ENCODE assay signal across 29 cellular contexts in the genomic region with DNA sequence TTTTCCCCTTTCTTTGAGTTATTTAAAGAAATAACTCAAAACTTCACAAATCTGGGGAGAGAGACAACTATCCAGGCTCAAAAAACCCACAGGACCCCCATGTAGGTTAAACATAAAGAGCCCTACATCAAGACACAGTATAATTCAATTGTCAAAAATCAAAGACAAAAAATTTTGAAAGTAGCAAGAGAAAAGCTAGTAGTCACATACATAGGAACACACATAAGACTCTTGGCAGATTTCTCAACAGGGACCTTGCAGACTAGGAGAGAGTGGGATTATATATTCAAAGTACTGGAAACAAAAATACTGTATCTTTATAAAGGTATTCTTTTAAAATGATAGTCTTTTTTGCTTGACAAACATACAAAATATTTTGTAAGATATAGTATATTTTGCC.
"Had no signal": no experiment of that assay in that cellular context is flagged by ENCODE, and none has a peak within 500 bp of the region (broad histone marks: within the 10 kb centered on the region; RNA-seq: fewer than 3 reads in every experiment).

No MANE protein-coding gene starts in this region.

- H3K9me3 ChIP-seq: testis had no signal

- H3K27ac Mint-ChIP-seq: stimulated activated effector memory CD8-positive, alpha-beta T cell treated with anti-CD3 and anti-CD28 coated beads, Interleukin-12 subunit alpha, Interleukin-12 subunit beta, amount 100 ng/mL, for 72 hours; stimulated activated memory B cell treated with anti-CD40 and anti-IgM and Interleukin-4, amounts not matched to agents 10 μg/mL and 1 μg/mL and 100 μg/mL, for 72 hours; stimulated activated naive B cell treated with anti-CD40 and anti-IgM and Interleukin-4, amounts not matched to agents 10 μg/mL and 1 μg/mL and 100 μg/mL, for 72 hours; stimulated activated naive CD8-positive, alpha-beta T cell treated with anti-CD3 and anti-CD28 coated beads, Interleukin-15, amount 100 ng/mL, for 72 hours; stimulated activated naive CD8-positive, alpha-beta T cell treated with anti-CD3 and anti-CD28 coated beads, Interleukin-15, Interleukin-2, amounts not matched to agents 100 ng/mL and 50 ng/mL, for 24 hours; type B pancreatic cell had no signal

- H3K36me3 Mint-ChIP-seq: stimulated activated effector memory CD8-positive, alpha-beta T cell treated with anti-CD3 and anti-CD28 coated beads, Interleukin-12 subunit alpha, Interleukin-12 subunit beta, amount 100 ng/mL, for 72 hours; stimulated activated memory B cell treated with anti-CD40 and anti-IgM and Interleukin-4, amounts not matched to agents 10 μg/mL and 1 μg/mL and 100 μg/mL, for 72 hours; stimulated activated naive B cell treated with anti-CD40 and anti-IgM and Interleukin-4, amounts not matched to agents 10 μg/mL and 1 μg/mL and 100 μg/mL, for 72 hours; type B pancreatic cell had no signal

- H3K27ac ChIP-seq: stomach, suprapubic skin, testis, thoracic aorta, thyroid gland, tibial artery, tibial nerve, transverse colon, upper lobe of left lung, upper lobe of right lung, uterus, vagina had no signal

- H3K9me3 Mint-ChIP-seq: type B pancreatic cell had no signal

- FAIRE-seq: urothelium cell line had no signal

- H3K27me3 ChIP-seq: stomach, suprapubic skin, testis, thyroid gland, tibial artery, tibial nerve, transverse colon, upper lobe of left lung, upper lobe of right lung, uterus, vagina had no signal

- H3K4me1 ChIP-seq: stomach, suprapubic skin, testis, thyroid gland, transverse colon, upper lobe of left lung, upper lobe of right lung, uterus, vagina had no signal

- H3K4me1 Mint-ChIP-seq: stimulated activated effector memory CD8-positive, alpha-beta T cell treated with anti-CD3 and anti-CD28 coated beads, Interleukin-12 subunit alpha, Interleukin-12 subunit beta, amount 100 ng/mL, for 72 hours; stimulated activated memory B cell treated with anti-CD40 and anti-IgM and Interleukin-4, amounts not matched to agents 10 μg/mL and 1 μg/mL and 100 μg/mL, for 72 hours; stimulated activated naive B cell treated with anti-CD40 and anti-IgM and Interleukin-4, amounts not matched to agents 10 μg/mL and 1 μg/mL and 100 μg/mL, for 72 hours; stimulated activated naive CD8-positive, alpha-beta T cell treated with anti-CD3 and anti-CD28 coated beads, Interleukin-15, amount 100 ng/mL, for 72 hours had no signal

- H3K4me3 Mint-ChIP-seq: stimulated activated effector memory CD8-positive, alpha-beta T cell treated with anti-CD3 and anti-CD28 coated beads, Interleukin-12 subunit alpha, Interleukin-12 subunit beta, amount 100 ng/mL, for 72 hours; stimulated activated memory B cell treated with anti-CD40 and anti-IgM and Interleukin-4, amounts not matched to agents 10 μg/mL and 1 μg/mL and 100 μg/mL, for 72 hours; stimulated activated naive B cell treated with anti-CD40 and anti-IgM and Interleukin-4, amounts not matched to agents 10 μg/mL and 1 μg/mL and 100 μg/mL, for 72 hours; stimulated activated naive CD8-positive, alpha-beta T cell treated with anti-CD3 and anti-CD28 coated beads, Interleukin-15, amount 100 ng/mL, for 72 hours; stimulated activated naive CD8-positive, alpha-beta T cell treated with anti-CD3 and anti-CD28 coated beads, Interleukin-15, Interleukin-2, amounts not matched to agents 100 ng/mL and 50 ng/mL, for 24 hours; type B pancreatic cell had no signal

- ATAC-seq: stimulated activated effector memory CD8-positive, alpha-beta T cell treated with anti-CD3 and anti-CD28 coated beads, Interleukin-12 subunit alpha, Interleukin-12 subunit beta, amount 100 ng/mL, for 72 hours; stimulated activated memory B cell treated with anti-CD40 and anti-IgM and Interleukin-4, amounts not matched to agents 10 μg/mL and 1 μg/mL and 100 μg/mL, for 72 hours; stimulated activated naive B cell treated with anti-CD40 and anti-IgM and Interleukin-4, amounts not matched to agents 10 μg/mL and 1 μg/mL and 100 μg/mL, for 72 hours; stimulated activated naive CD8-positive, alpha-beta T cell treated with anti-CD3 and anti-CD28 coated beads, Interleukin-15, amount 100 ng/mL, for 72 hours; stimulated activated naive CD8-positive, alpha-beta T cell treated with anti-CD3 and anti-CD28 coated beads, Interleukin-15, Interleukin-2, amounts not matched to agents 100 U/mL and 50 U/mL, for 24 hours; upper lobe of right lung had no signal

- H3K36me3 ChIP-seq: stomach, suprapubic skin, thoracic aorta, thyroid gland, tibial artery, tibial nerve, transverse colon, upper lobe of left lung, upper lobe of right lung, uterus, vagina had no signal

- H3K4me3 ChIP-seq: stomach, suprapubic skin, testis, thoracic aorta, thyroid gland, tibial artery, tibial nerve, transverse colon, upper lobe of left lung, upper lobe of right lung, uterus, vagina had no signal

- H3K27me3 Mint-ChIP-seq: stimulated activated memory B cell treated with anti-CD40 and anti-IgM and Interleukin-4, amounts not matched to agents 10 μg/mL and 1 μg/mL and 100 μg/mL, for 72 hours; stimulated activated naive B cell treated with anti-CD40 and anti-IgM and Interleukin-4, amounts not matched to agents 10 μg/mL and 1 μg/mL and 100 μg/mL, for 72 hours; type B pancreatic cell had no signal

- DNase-seq: stimulated activated CD4-positive, alpha-beta T cell treated with anti-CD3 and anti-CD28 coated beads, Interleukin-2, amount 100 ng/mL, for 48 hours; stimulated activated CD4-positive, alpha-beta T cell treated with anti-CD3 and anti-CD28 coated beads, Interleukin-4, amount 100 ng/mL, for 1 hour; stimulated activated CD4-positive, alpha-beta T cell treated with anti-CD3 and anti-CD28 coated beads, Interleukin-4, amount 100 ng/mL, for 24 hours; stimulated activated CD4-positive, alpha-beta T cell treated with anti-CD3 and anti-CD28 coated beads, Interleukin-4, amount 100 ng/mL, for 4 hours; stimulated activated CD8-positive, alpha-beta memory T cell treated with anti-CD3 and anti-CD28 coated beads, Interleukin-4, amount 100 ng/mL, for 48 hours; stimulated activated naive B cell treated with anti-CD40 and anti-IgM and Interleukin-4, amounts not matched to agents 10 μg/mL and 1 μg/mL and 100 μg/mL, for 72 hours; stimulated activated naive CD4-positive, alpha-beta T cell; stimulated activated naive CD4-positive, alpha-beta T cell treated with Interleukin-2 at 50 U/mL for 16 hours; stimulated activated naive CD8-positive, alpha-beta T cell treated with anti-CD3 and anti-CD28 coated beads, Interleukin-15, amount 100 ng/mL, for 72 hours; stimulated activated naive CD8-positive, alpha-beta T cell treated with anti-CD3 and anti-CD28 coated beads, Interleukin-15, Interleukin-2, amounts not matched to agents 100 U/mL and 50 U/mL, for 24 hours; stomach; substantia nigra; testis; thyroid gland; tibial artery; transverse colon; trophoblast cell; upper lobe of left lung; upper lobe of right lung; uterus had no signal
